Comparison of ENCODE assay signal across 18 cellular contexts in the genomic region with DNA sequence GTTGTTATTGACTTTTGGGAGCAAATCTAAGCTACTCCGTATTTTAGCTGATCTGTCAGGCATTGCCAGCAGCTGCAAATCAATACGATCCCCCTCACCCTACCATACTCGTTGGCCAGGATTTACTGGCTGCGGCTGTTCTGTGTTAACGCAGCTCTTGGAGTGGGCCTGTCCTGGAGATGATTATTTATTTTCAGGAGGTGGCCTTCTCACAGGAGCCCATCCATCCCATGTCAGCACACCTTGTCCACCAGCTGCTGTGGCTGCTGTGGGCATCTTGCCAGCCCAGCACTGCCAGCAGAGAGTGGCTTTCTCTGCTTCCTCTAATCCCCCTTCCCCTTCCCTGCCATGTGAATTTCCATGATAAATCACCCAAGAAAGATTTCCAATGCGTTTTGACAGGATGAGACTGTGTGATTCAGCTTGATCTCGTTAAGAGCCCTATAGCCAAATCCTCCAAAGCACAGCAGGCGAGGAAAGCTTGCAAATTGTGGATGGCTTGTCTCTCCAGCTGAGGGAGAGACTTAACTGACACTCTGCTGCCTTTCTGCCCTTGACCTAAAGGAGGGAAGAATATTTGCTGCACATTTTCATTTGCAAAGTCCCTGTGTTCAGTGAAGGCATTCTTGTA.
DNase-seq lines count a peak whose midpoint lies in the region; ATAC-seq, FAIRE-seq and TF ChIP-seq lines count a peak whose summit lies in the region.
"Had no signal": no experiment of that assay in that cellular context is flagged by ENCODE, and none has a peak within 500 bp of the region (broad histone marks: within the 10 kb centered on the region; RNA-seq: fewer than 3 reads in every experiment).

No MANE protein-coding gene starts in this region.

- H3K9me3 Mint-ChIP-seq in astrocyte (ENCODE audit: unreplicated experiment) (no peaks in the 10 kb centered on the region), T-cell (no peaks in the 10 kb centered on the region)
- H3K9me3 Mint-ChIP-seq: activated naive CD8-positive, alpha-beta T cell treated with anti-CD3 and anti-CD28 coated beads for 36 hours had no signal

- H3K27me3 Mint-ChIP-seq in astrocyte (ENCODE audit: low read depth, unreplicated experiment) (no peaks in the 10 kb centered on the region), T-cell (peaks cover 0 to 8% of the 10 kb centered on the region in 2 donors)

- no peaks in the 10 kb centered on the region for H3K9me3 ChIP-seq in astrocyte (ENCODE audit: insufficient read depth, low read depth, low read length)
- H3K9me3 ChIP-seq in MM.1S (replicated peaks; ENCODE audit: insufficient read depth, low read length): no peaks in the 10 kb centered on the region
- H3K9me3 ChIP-seq: heart left ventricle, upper lobe of left lung had no signal

- DNase-seq in AG10803 (ENCODE audit: low read depth) (peak; percentile 3), HTR-8/SVneo (ENCODE audit: insufficient read length, low spot score) (no peak), NCI-H510A (lab: John Stamatoyannopoulos, UW) (peak; percentile 56), astrocyte (ENCODE audit: low read depth) (peak; percentile 8), NCI-H1048 (lab: John Stamatoyannopoulos, UW) (no peak), T-cell (no peak), MM.1S (no peak)
- DNase-seq: activated CD4-positive, CD25-positive, alpha-beta regulatory T cell; activated naive CD8-positive, alpha-beta T cell treated with anti-CD3 and anti-CD28 coated beads for 36 hours; erythroblast; GM23248; heart left ventricle; left cardiac atrium; stimulated activated CD4-positive, alpha-beta T cell treated with anti-CD3 and anti-CD28 coated beads, Interleukin-1b, Interleukin-23, amount 100 ng/mL, for 48 hours; stimulated activated CD8-positive, alpha-beta memory T cell treated with anti-CD3 and anti-CD28 coated beads, Interleukin-4, amount 100 ng/mL, for 48 hours; upper lobe of left lung had no signal

- peak overlapping the region; percentile 50 for H2AFZ ChIP-seq in astrocyte (ENCODE audit: low read depth, low read length)
- no peak overlapping the region for H2AFZ ChIP-seq in MM.1S (ENCODE audit: low read length)
- H2AFZ ChIP-seq: GM23248 had no signal

- H3K4me2 ChIP-seq in astrocyte (ENCODE audit: low read length): no peak overlapping the region
- H3K4me2 ChIP-seq in MM.1S (ENCODE audit: low read depth, low read length): no peak overlapping the region

- peak; percentile 80 for FAIRE-seq in HTR-8/SVneo (lab: Jason Lieb, UNC)
- no peak for FAIRE-seq in astrocyte (lab: Jason Lieb, UNC)

- H3K27me3 ChIP-seq in astrocyte (ENCODE audit: insufficient read depth, low read length) (no peaks in the 10 kb centered on the region), MM.1S (replicated peaks; ENCODE audit: insufficient read depth, low read length) (no peaks in the 10 kb centered on the region)
- H3K27me3 ChIP-seq: heart left ventricle, upper lobe of left lung had no signal

- H3K36me3 Mint-ChIP-seq in astrocyte (ENCODE audit: low read depth, unreplicated experiment): no peaks in the 10 kb centered on the region
- no peaks in the 10 kb centered on the region for H3K36me3 Mint-ChIP-seq in T-cell
- H3K36me3 Mint-ChIP-seq: activated naive CD8-positive, alpha-beta T cell treated with anti-CD3 and anti-CD28 coated beads for 36 hours had no signal

- H3K79me2 ChIP-seq in astrocyte (ENCODE audit: insufficient read depth, low read length) (no peaks in the 10 kb centered on the region), MM.1S (ENCODE audit: low read length) (no peaks in the 10 kb centered on the region)

- H3K36me3 ChIP-seq in astrocyte (ENCODE audit: insufficient read depth, low read length): no peaks in the 10 kb centered on the region
- H3K36me3 ChIP-seq in MM.1S (replicated peaks; ENCODE audit: insufficient read depth, low read length): no peaks in the 10 kb centered on the region
- H3K36me3 ChIP-seq: heart left ventricle, upper lobe of left lung had no signal

- no peak overlapping the region for H3K4me3 Mint-ChIP-seq in astrocyte (ENCODE audit: unreplicated experiment)
- no peak overlapping the region for H3K4me3 Mint-ChIP-seq in T-cell
- H3K4me3 Mint-ChIP-seq: activated naive CD8-positive, alpha-beta T cell treated with anti-CD3 and anti-CD28 coated beads for 36 hours had no signal

- H3K4me1 ChIP-seq in astrocyte (ENCODE audit: insufficient read depth, low read length) (no peaks in the 10 kb centered on the region), MM.1S (ENCODE audit: low read length) (no peaks in the 10 kb centered on the region)
- H3K4me1 ChIP-seq: upper lobe of left lung had no signal

- TF ChIP-seq CTCF in AG10803 (conservative IDR thresholded peaks at IDR 0.05; ENCODE audit: low read length) (no peak), astrocyte (IDR thresholded peaks at IDR 0.05; ENCODE audit: insufficient read depth, low read depth, low read length) (no peak), MM.1S (IDR thresholded peaks at IDR 0.05; ENCODE audit: low read length) (no peak)

- no peak overlapping the region for H3K4me3 ChIP-seq in AG10803 (ENCODE audit: low read length)
- no peak overlapping the region for H3K4me3 ChIP-seq in astrocyte (ENCODE audit: insufficient read depth, low read depth, low read length)
- no peak overlapping the region for H3K4me3 ChIP-seq in MM.1S (ENCODE audit: low read length)
- H3K4me3 ChIP-seq: GM23248, heart left ventricle, SK-N-MC, upper lobe of left lung had no signal

- no peak overlapping the region for H3K27ac Mint-ChIP-seq in astrocyte (ENCODE audit: unreplicated experiment)
- no peak overlapping the region for H3K27ac Mint-ChIP-seq in T-cell
- H3K27ac Mint-ChIP-seq: activated naive CD8-positive, alpha-beta T cell treated with anti-CD3 and anti-CD28 coated beads for 36 hours had no signal

- H3K9ac ChIP-seq in astrocyte (ENCODE audit: low read length): no peak overlapping the region
- H3K9ac ChIP-seq in MM.1S (ENCODE audit: low read length): no peak overlapping the region
- H3K9ac ChIP-seq: GM23248 had no signal

- H4K20me1 ChIP-seq in astrocyte (ENCODE audit: insufficient read depth, low read length) (no peaks in the 10 kb centered on the region), MM.1S (ENCODE audit: insufficient read depth, low read length) (no peaks in the 10 kb centered on the region)

- H3K4me1 Mint-ChIP-seq in astrocyte (ENCODE audit: low read depth, unreplicated experiment) (no peaks in the 10 kb centered on the region), T-cell (no peaks in the 10 kb centered on the region)
- H3K4me1 Mint-ChIP-seq: activated naive CD8-positive, alpha-beta T cell treated with anti-CD3 and anti-CD28 coated beads for 36 hours had no signal

- H3F3A ChIP-seq in MM.1S (ENCODE audit: insufficient read depth, low read length): no peaks in the 10 kb centered on the region

- H3K27ac ChIP-seq in astrocyte (ENCODE audit: low read depth, low read length) (no peak overlapping the region), MM.1S (ENCODE audit: low read length) (no peak overlapping the region)
- H3K27ac ChIP-seq: GM23248, heart left ventricle, SK-N-MC, upper lobe of left lung had no signal

- CTCF ChIA-PET in T-cell (lab: Charles Lee): no interaction called here

- H3K9me2 ChIP-seq in MM.1S (replicated peaks; ENCODE audit: insufficient read depth, low read length): no peaks in the 10 kb centered on the region

- POLR2A ChIA-PET in T-cell (lab: Charles Lee): no interaction called here

- ATAC-seq in T-cell (replicated peaks in 1 of 4): no peak
- no peak for ATAC-seq in GM19324 (IDR thresholded peaks at IDR 0.05; ENCODE audit: low FRiP score, unreplicated experiment)

Comparison
In these comparisons a context has a peak if more than half of its experiments do, and no peak if none do; other contexts are left out.
1. DNase-seq: peak in AG10803 (single experiment), NCI-H510A (single experiment) and astrocyte (single experiment); none in HTR-8/SVneo (single experiment), NCI-H1048 (single experiment), T-cell (0 of 34) and MM.1S (single experiment).